Comparison of ENCODE assay signal across 27 cellular contexts in the genomic region with DNA sequence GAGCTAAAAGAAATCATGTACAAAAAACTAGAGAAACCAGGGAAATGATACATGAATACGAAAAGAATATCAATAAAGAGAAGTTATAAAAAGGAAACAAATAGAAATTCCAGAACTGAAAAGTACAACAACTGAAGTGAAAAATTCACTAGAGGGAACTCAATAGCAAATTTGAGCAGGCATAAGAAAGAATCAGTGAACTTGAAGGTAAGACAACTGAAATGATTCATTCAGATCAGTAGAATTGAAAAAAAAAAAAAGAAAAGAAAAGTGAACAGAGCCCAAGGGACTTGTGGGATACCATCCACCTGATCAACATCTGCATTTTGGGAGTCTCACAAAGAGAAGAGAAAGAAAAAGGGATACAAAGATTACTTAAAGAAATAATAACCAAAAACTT.
"Had no signal": no experiment of that assay in that cellular context is flagged by ENCODE, and none has a peak within 500 bp of the region (broad histone marks: within the 10 kb centered on the region; RNA-seq: fewer than 3 reads in every experiment).

No MANE protein-coding gene starts in this region.

- H3K27me3 ChIP-seq: colonic mucosa, esophagus squamous epithelium, gastrocnemius medialis, left lung had no signal

- H3K27ac ChIP-seq: colonic mucosa, epithelial cell of prostate, esophagus squamous epithelium, gastrocnemius medialis, heart right ventricle, left lung, lower lobe of right lung had no signal

- FAIRE-seq: endometrium, islet of Langerhans, keratinocyte had no signal

- H3K4me1 Mint-ChIP-seq: endodermal cell, mesothelial cell of epicardium had no signal

- H3K27ac Mint-ChIP-seq: dendritic cell treated with granulocyte-macrophage colony-stimulating factor and Interleukin-4, amounts not matched to agents 40 ng/mL and 50 ng/mL, for 4 days; effector memory CD8-positive, alpha-beta T cell; endodermal cell; mesothelial cell of epicardium had no signal

- H3K36me3 ChIP-seq: colonic mucosa, esophagus squamous epithelium, gastrocnemius medialis, heart right ventricle, left lung, lower lobe of right lung had no signal

- H3K36me3 Mint-ChIP-seq: mesothelial cell of epicardium had no signal

- H3K4me1 ChIP-seq: colonic mucosa, esophagus squamous epithelium, gastrocnemius medialis, heart right ventricle, left lung, lower lobe of right lung had no signal

- H3K4me3 Mint-ChIP-seq: dendritic cell treated with granulocyte-macrophage colony-stimulating factor and Interleukin-4, amounts not matched to agents 40 ng/mL and 50 ng/mL, for 4 days; effector memory CD8-positive, alpha-beta T cell; endodermal cell; mesothelial cell of epicardium had no signal

- H3K4me3 ChIP-seq: colonic mucosa, esophagus squamous epithelium, gastrocnemius medialis, heart right ventricle, left lung, lower lobe of right lung, mucosa of descending colon had no signal

- ATAC-seq: effector memory CD8-positive, alpha-beta T cell; esophagus mucosa; gastrocnemius medialis; heart right ventricle; left cardiac atrium; left lung; left ventricle myocardium superior; lower lobe of right lung; mucosa of descending colon had no signal

- H3K27me3 Mint-ChIP-seq: dendritic cell treated with granulocyte-macrophage colony-stimulating factor and Interleukin-4, amounts not matched to agents 40 ng/mL and 50 ng/mL, for 4 days had no signal

- DNase-seq: colonic mucosa; cortex of kidney; effector CD8-positive, alpha-beta T cell; effector memory CD8-positive, alpha-beta T cell; endodermal cell; erythroblast; esophagus squamous epithelium; foreskin fibroblast; foreskin melanocyte; gastrocnemius medialis; glutamatergic neuron; head of caudate nucleus; heart right ventricle; hippocampal formation; left cardiac atrium; left lung; left ventricle myocardium superior; lower lobe of right lung; mesenchymal stem cell; mucosa of descending colon had no signal

- H3K9me3 ChIP-seq: colonic mucosa, esophagus squamous epithelium, lower lobe of right lung, mucosa of descending colon had no signal
